14 cellular contexts compared by ENCODE assay signal in the genomic region with DNA sequence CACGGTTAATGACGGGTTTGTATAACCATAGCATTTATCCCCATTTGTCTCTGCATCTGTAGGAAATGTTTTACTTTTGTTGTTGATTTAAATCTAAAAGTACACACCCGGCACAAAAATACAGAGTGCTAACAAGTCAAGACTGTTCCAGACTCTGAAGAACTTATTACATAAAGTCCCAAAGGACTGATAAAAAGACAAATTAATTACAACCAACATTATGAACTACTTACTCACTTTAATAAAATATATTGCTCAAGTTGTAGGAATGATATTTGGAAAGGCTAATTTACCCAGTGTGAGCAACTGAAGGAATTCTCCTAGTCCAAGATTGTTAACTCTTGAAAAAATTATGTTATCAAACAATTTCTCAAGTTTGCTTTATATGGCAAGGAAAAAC.
A peak's percentile ranks its signal among the peaks of the same experiment; 100 is the strongest.
DNase-seq lines count a peak whose midpoint lies in the region; ATAC-seq, FAIRE-seq and TF ChIP-seq lines count a peak whose summit lies in the region.
"Had no signal": no experiment of that assay in that cellular context is flagged by ENCODE, and none has a peak within 500 bp of the region (broad histone marks: within the 10 kb centered on the region; RNA-seq: fewer than 3 reads in every experiment).

No MANE protein-coding gene starts in this region.

- H3K9me3 ChIP-seq in ascending aorta, result no peaks in the 10 kb centered on the region
- no peaks in the 10 kb centered on the region for H3K9me3 ChIP-seq in mesenchymal stem cell (ENCODE audit: control insufficient read depth, low read length)
- no peaks in the 10 kb centered on the region for H3K9me3 ChIP-seq in uterus
- H3K9me3 ChIP-seq in ovary, result no peaks in the 10 kb centered on the region
- H3K9me3 ChIP-seq: A549, SJSA1 had no signal

- H3K4me3 ChIP-seq in ascending aorta, result no peak overlapping the region
- H3K4me3 ChIP-seq in mesenchymal stem cell (ENCODE audit: insufficient read depth in 1 of 2, low read depth in 1 of 2, low read length in 2 of 2), result peak overlapping the region in 1 of 2 experiments; percentile 9
- H3K4me3 ChIP-seq in uterus, result no peak overlapping the region
- no peak overlapping the region for H3K4me3 ChIP-seq in ovary
- H3K4me3 ChIP-seq: A549, SJSA1 had no signal

- peak overlapping the region; percentile 13 to 17 for H3K27ac ChIP-seq in ascending aorta
- H3K27ac ChIP-seq in mesenchymal stem cell (ENCODE audit: low read length, poor library complexity, severe bottlenecking), result no peak overlapping the region
- peak overlapping the region; percentile 41 to 58 for H3K27ac ChIP-seq in uterus
- H3K27ac ChIP-seq in ovary, result no peak overlapping the region
- H3K27ac ChIP-seq: SJSA1 had no signal

- H3K36me3 ChIP-seq in ascending aorta, result no peaks in the 10 kb centered on the region
- H3K36me3 ChIP-seq in mesenchymal stem cell (ENCODE audit: control insufficient read depth in 1 of 2, insufficient read depth in 2 of 2, low read depth in 1 of 2, low read length in 2 of 2), result no peaks in the 10 kb centered on the region
- H3K36me3 ChIP-seq in uterus, result no peaks in the 10 kb centered on the region
- H3K36me3 ChIP-seq in ovary, result no peaks in the 10 kb centered on the region
- H3K36me3 ChIP-seq: SJSA1 had no signal

- no peak for FAIRE-seq in D721Med (lab: Jason Lieb, UNC)
- FAIRE-seq: A549 had no signal

- H2BK15ac ChIP-seq in mesenchymal stem cell (ENCODE audit: low read depth, poor library complexity, severe bottlenecking), result no peak overlapping the region

- H3K4ac ChIP-seq in mesenchymal stem cell (ENCODE audit: low read depth in 1 of 2, low read length in 2 of 2), result no peak overlapping the region

- intact Hi-C loops in left ventricle myocardium superior (cut with micrococcal nuclease) (no loop called here), Right ventricle myocardium inferior (cut with DNase I) (no loop called here), ascending aorta (cut with DNase I) (no loop called here), uterus (cut with DNase I; ENCODE audit: low total_unique reads) (no loop called here), ovary (cut with DNase I) (no loop called here)

- TF ChIP-seq POLR2A in uterus (IDR thresholded peaks at IDR 0.05), result no peak
- TF ChIP-seq POLR2A in ovary (IDR thresholded peaks at IDR 0.05), result no peak

- no peak overlapping the region for H3K23ac ChIP-seq in mesenchymal stem cell (ENCODE audit: low read length in 2 of 2)

- no peak for DNase-seq in left ventricle myocardium superior
- DNase-seq in Right ventricle myocardium inferior (ENCODE audit: missing footprints), result no peak
- DNase-seq in ascending aorta (ENCODE audit: low spot score in 2 of 2), result no peak
- no peak for DNase-seq in mesenchymal stem cell
- DNase-seq in uterus, result no peak
- no peak for DNase-seq in D721Med (ENCODE audit: insufficient read length, low spot score)
- no peak for DNase-seq in ovary
- DNase-seq: Kasumi-1, NCI-H1105 treated with DMSO at 0.1 percent for 48 hours, NCI-H2107, NCI-H526 treated with DMSO at 0.1 percent for 48 hours had no signal

- no peak overlapping the region for H2BK5ac ChIP-seq in mesenchymal stem cell (ENCODE audit: low read depth, low read length, poor library complexity, severe bottlenecking)

- no peak overlapping the region for H2AFZ ChIP-seq in mesenchymal stem cell (ENCODE audit: low read depth, low read length)

- no peak for TF ChIP-seq EP300 in ovary (IDR thresholded peaks at IDR 0.05)

- H3K14ac ChIP-seq in mesenchymal stem cell (ENCODE audit: low read length in 2 of 2), result no peak overlapping the region

- H3K4me1 ChIP-seq in ascending aorta (peaks cover 3 to 13% of the 10 kb centered on the region in 2 donors), mesenchymal stem cell (ENCODE audit: control insufficient read depth, insufficient read depth, low read depth, low read length) (peaks cover 8% of the 10 kb centered on the region), uterus (no peaks in the 10 kb centered on the region), ovary (ENCODE audit: insufficient read depth) (peaks cover 6% of the 10 kb centered on the region)

- no peak overlapping the region for H3K18ac ChIP-seq in mesenchymal stem cell (ENCODE audit: low read depth in 1 of 2, low read length in 2 of 2)

- H3K4me2 ChIP-seq in mesenchymal stem cell (ENCODE audit: low read length, poor library complexity, severe bottlenecking), result no peak overlapping the region
- H3K4me2 ChIP-seq: A549 had no signal

- H4K91ac ChIP-seq in mesenchymal stem cell (ENCODE audit: low read length), result no peak overlapping the region

- no peak overlapping the region for H2BK12ac ChIP-seq in mesenchymal stem cell (ENCODE audit: low read length in 2 of 2)

- H4K8ac ChIP-seq in mesenchymal stem cell (ENCODE audit: low read length), result no peak overlapping the region

- WGBS in mesenchymal stem cell, result no CpG with 5 or more reads among the region's 3 CpGs
- 66 to 90% (median 89%) methylated on average over 3 of the region's 3 CpGs for WGBS in ovary, 3 donors

- no peak overlapping the region for H2AK5ac ChIP-seq in mesenchymal stem cell (ENCODE audit: low read length, severe bottlenecking)

- ATAC-seq in left ventricle myocardium superior (peak; percentile 36), Right ventricle myocardium inferior (no peak), HG03442 (IDR thresholded peaks at IDR 0.05; ENCODE audit: unreplicated experiment) (no peak)
- ATAC-seq: A549 had no signal

- H3K27me3 ChIP-seq in ascending aorta, result no peaks in the 10 kb centered on the region
- H3K27me3 ChIP-seq in mesenchymal stem cell (ENCODE audit: control insufficient read depth in 1 of 2, insufficient read depth in 1 of 2, low read length in 2 of 2), result no peaks in the 10 kb centered on the region
- H3K27me3 ChIP-seq in uterus, result no peaks in the 10 kb centered on the region
- H3K27me3 ChIP-seq in ovary, result no peaks in the 10 kb centered on the region
- H3K27me3 ChIP-seq: SJSA1 had no signal

- H3K9ac ChIP-seq in mesenchymal stem cell (ENCODE audit: low read length), result peak overlapping the region; percentile 10

- H3K79me1 ChIP-seq in mesenchymal stem cell (replicated peaks; ENCODE audit: low read length, poor library complexity, severe bottlenecking), result peaks cover 10% of the 10 kb centered on the region

- H2BK120ac ChIP-seq in mesenchymal stem cell (ENCODE audit: low read depth, low read length), result no peak overlapping the region

- TF ChIP-seq CTCF in ascending aorta (IDR thresholded peaks at IDR 0.05) (no peak), uterus (IDR thresholded peaks at IDR 0.05) (no peak), D721Med (IDR thresholded peaks at IDR 0.05; ENCODE audit: insufficient read depth, missing control alignments) (no peak), ovary (IDR thresholded peaks at IDR 0.05) (no peak)

Comparison
In these comparisons a context has a peak if more than half of its experiments do, and no peak if none do; other contexts are left out.
1. H3K27ac ChIP-seq: peak in ascending aorta (2 of 2) and uterus (2 of 2); none in mesenchymal stem cell (single experiment) and ovary (0 of 2).